Comparison of ENCODE assay signal across 3 cellular contexts in genomic region chr1:18608534-18608933, GRCh38.
TF ChIP-seq lines count a peak whose summit lies in the region.

No MANE protein-coding gene starts in this region.

TF ChIP-seq in Ishikawa, 13 proteins besides CTCF, POLR2A, EP300 and RAD21:
- TF ChIP-seq NFIC (IDR thresholded peaks at IDR 0.05): no peak
- no peak for TF ChIP-seq FOXM1 (IDR thresholded peaks at IDR 0.05; ENCODE audit: borderline replicate concordance, low read depth)
- TF ChIP-seq TAF1 (IDR thresholded peaks at IDR 0.05; ENCODE audit: low read depth): no peak
- no peak for TF ChIP-seq MAX (IDR thresholded peaks at IDR 0.05)

TF ChIP-seq in K562, 482 proteins besides CTCF, POLR2A, EP300 and RAD21:
- TF ChIP-seq AFF4 (CRISPR knock-in tag; IDR thresholded peaks at IDR 0.05) (no peak), FOXK2 (conservative IDR thresholded peaks at IDR 0.05 in 1 of 2, IDR thresholded peaks at IDR 0.05 in 1 of 2; ENCODE audit: low read depth in 2 of 2) (no peak), POLR2AphosphoS5 (IDR thresholded peaks at IDR 0.05; ENCODE audit: control insufficient read depth, insufficient read depth, low read depth, low read length) (no peak), KLF6 (CRISPR knock-in tag; IDR thresholded peaks at IDR 0.05; ENCODE audit: borderline replicate concordance) (no peak), PKNOX1 (IDR thresholded peaks at IDR 0.05) (no peak), SRSF7 (optimal IDR thresholded peaks at IDR 0.05; ENCODE audit: low read depth, low read length) (no peak), CCNT2 (IDR thresholded peaks at IDR 0.05; ENCODE audit: borderline replicate concordance, extremely low read depth, insufficient read length, low read depth, low read length) (no peak), CBX5 (IDR thresholded peaks at IDR 0.05; ENCODE audit: borderline replicate concordance, low read depth) (no peak), PHF21A (IDR thresholded peaks at IDR 0.05; ENCODE audit: borderline replicate concordance, low read depth) (no peak), HDAC1 (IDR thresholded peaks at IDR 0.05) (no peak), KLF10 (CRISPR knock-in tag; IDR thresholded peaks at IDR 0.05) (no peak), IFI16 (CRISPR knock-in tag; IDR thresholded peaks at IDR 0.05) (no peak), ELF1 (tag; IDR thresholded peaks at IDR 0.05) (no peak), DNMT1 (IDR thresholded peaks at IDR 0.05) (no peak), E2F8 (IDR thresholded peaks at IDR 0.05; ENCODE audit: low read depth, partially characterized antibody) (no peak), BRD4 (IDR thresholded peaks at IDR 0.05) (no peak), CHD4 (IDR thresholded peaks at IDR 0.05; ENCODE audit: insufficient read depth, insufficient replicate concordance, low read depth, low read length, poor library complexity, severe bottlenecking) (no peak), NCOA2 (IDR thresholded peaks at IDR 0.05; ENCODE audit: partially characterized antibody in 2 of 2) (no peak), SRF (CRISPR knock-in tag; IDR thresholded peaks at IDR 0.05) (no peak), SMAD3 (CRISPR knock-in tag; conservative IDR thresholded peaks at IDR 0.05) (no peak)

TF ChIP-seq in GM12891, 5 proteins besides CTCF, POLR2A, EP300 and RAD21:
- TF ChIP-seq POU2F2 (IDR thresholded peaks at IDR 0.05; ENCODE audit: low read depth, low read length) (no peak), POLR2AphosphoS5 (IDR thresholded peaks at IDR 0.05; ENCODE audit: low read depth, low read length) (no peak)
